ENCODE assay signal across 10 cellular contexts in genomic region chr21:37075214-37075770, GRCh38. TPM values are rescaled to one million over a fixed set of nuclear protein-coding genes. Genes with fewer than 3 reads are reported as not detected.
DNase-seq lines count a peak whose midpoint lies in the region; ATAC-seq and TF ChIP-seq lines count a peak whose summit lies in the region.
"Had no signal": no experiment of that assay in that cellular context is flagged by ENCODE, and none has a peak within 500 bp of the region (broad histone marks: within the 10 kb centered on the region; RNA-seq: fewer than 3 reads in every experiment).

No MANE protein-coding gene starts in this region.

- in situ Hi-C loops in mammary epithelial cell (cut with MboI; ENCODE audit: low sequenced_read_pairs in 2 of 2) (no loop called here), G401 (cut with HindIII; ENCODE audit: low sequenced_read_pairs) (no loop called here)

- intact Hi-C loops in activated CD4-positive, alpha-beta T cell treated with anti-CD3 and anti-CD28 coated beads, Interleukin-2, amount 10 ng/mL, durations not matched to agents 24 days and 14 days (cut with micrococcal nuclease) = loop anchor here (10.0 kb wide), 2 partner anchors 150 to 370 kb away; no protein-coding TSS in a partner anchor
- intact Hi-C loops in mammary epithelial cell (cut with micrococcal nuclease) = no loop called here

- H3K27me3 Mint-ChIP-seq in activated CD4-positive, alpha-beta T cell treated with anti-CD3 and anti-CD28 coated beads, Interleukin-2, amount 10 ng/mL, durations not matched to agents 24 days and 14 days = peaks cover 6% of the 10 kb centered on the region

- peaks cover 14% of the 10 kb centered on the region for H3K36me3 Mint-ChIP-seq in activated CD4-positive, alpha-beta T cell treated with anti-CD3 and anti-CD28 coated beads, Interleukin-2, amount 10 ng/mL, durations not matched to agents 24 days and 14 days (ENCODE audit: low read depth)

- H3K27me3 ChIP-seq in Loucy (ENCODE audit: insufficient read depth, low read length, poor library complexity, severe bottlenecking) = no peaks in the 10 kb centered on the region
- H3K27me3 ChIP-seq in mammary epithelial cell (ENCODE audit: insufficient read depth, low read length) = no peaks in the 10 kb centered on the region
- no peaks in the 10 kb centered on the region for H3K27me3 ChIP-seq in osteoblast (ENCODE audit: insufficient read depth, low read length)

- TF ChIP-seq CTCF in Loucy (conservative IDR thresholded peaks at IDR 0.05; ENCODE audit: low read length) (no peak), mammary epithelial cell (conservative IDR thresholded peaks at IDR 0.05 in 1 of 2, IDR thresholded peaks at IDR 0.05 in 1 of 2; ENCODE audit: extremely low read depth in 1 of 2, insufficient read depth in 1 of 2, low read depth in 1 of 2, low read length in 2 of 2) (no peak), osteoblast (IDR thresholded peaks at IDR 0.05; ENCODE audit: extremely low read depth, low read depth, low read length) (no peak)

- H3K27ac ChIP-seq in mammary epithelial cell (ENCODE audit: insufficient read depth, low read depth, low read length) (no peak overlapping the region), osteoblast (ENCODE audit: low read depth, low read length) (no peak overlapping the region)

- dilution Hi-C loops in mammary epithelial cell (cut with HindIII; ENCODE audit: low sequenced_read_pairs) = no loop called here

- no peaks in the 10 kb centered on the region for H3K9me3 ChIP-seq in Loucy (ENCODE audit: insufficient read depth, low read depth, low read length)
- H3K9me3 ChIP-seq in mammary epithelial cell (replicated peaks; ENCODE audit: insufficient read depth, low read length) = no peaks in the 10 kb centered on the region
- no peaks in the 10 kb centered on the region for H3K9me3 ChIP-seq in osteoblast (ENCODE audit: low read depth, low read length)

- no peak overlapping the region for H2AFZ ChIP-seq in Loucy (ENCODE audit: low read length)
- no peak overlapping the region for H2AFZ ChIP-seq in mammary epithelial cell (ENCODE audit: low read depth, low read length)
- no peak overlapping the region for H2AFZ ChIP-seq in osteoblast (ENCODE audit: low read length)

- H3K4me2 ChIP-seq in Loucy (ENCODE audit: low read depth, low read length, poor library complexity, severe bottlenecking) (peak overlapping the region; percentile 97), mammary epithelial cell (ENCODE audit: insufficient read depth, low read depth, low read length) (peak overlapping the region; percentile 79), osteoblast (ENCODE audit: insufficient read depth, low read length) (peak overlapping the region; percentile 95)

- H3F3A ChIP-seq in Loucy (ENCODE audit: low read depth) = peaks cover 11% of the 10 kb centered on the region; the same call in 1 of the 2 replicates

- WGBS in mammary epithelial cell (ENCODE audit: low coverage, missing lambda C conversion rate) = 100% methylated on average over 4 of the region's 4 CpGs

- no peak for ATAC-seq in HG03342 (IDR thresholded peaks at IDR 0.05; ENCODE audit: unreplicated experiment)

- TSS peak; percentile 17 for BruUV-seq in mammary epithelial cell (replicated peaks; lab: Mats Ljungman, UMichigan)

- peaks cover 69% of the 10 kb centered on the region for H3K4me1 ChIP-seq in Loucy (ENCODE audit: insufficient read depth, low read length, poor library complexity, severe bottlenecking)
- peaks cover 14% of the 10 kb centered on the region for H3K4me1 ChIP-seq in mammary epithelial cell (ENCODE audit: insufficient read depth, low read length)
- H3K4me1 ChIP-seq in osteoblast (ENCODE audit: insufficient read depth, low read length) = peaks cover 18% of the 10 kb centered on the region

- H3K36me3 ChIP-seq in Loucy (ENCODE audit: insufficient read depth, low read length) = no peaks in the 10 kb centered on the region
- H3K36me3 ChIP-seq in mammary epithelial cell (ENCODE audit: insufficient read depth, low read length) = no peaks in the 10 kb centered on the region
- no peaks in the 10 kb centered on the region for H3K36me3 ChIP-seq in osteoblast (ENCODE audit: insufficient read depth, low read length)

- no peaks in the 10 kb centered on the region for H3K9me2 ChIP-seq in Loucy (replicated peaks; ENCODE audit: low read depth, low read length)

- peak; percentile 53 for DNase-seq in activated CD4-positive, alpha-beta T cell treated with anti-CD3 and anti-CD28 coated beads, Interleukin-2, amount 10 ng/mL, durations not matched to agents 24 days and 14 days
- DNase-seq in activated CD4-positive, alpha-beta T cell treated with anti-CD3 and anti-CD28 coated beads for 4 hours = no peak
- DNase-seq in mammary epithelial cell (no peak), osteoblast (ENCODE audit: insufficient read length, low spot score, missing footprints) (no peak), GOT3 (lab: John Stamatoyannopoulos, UW) (no peak), G401 (ENCODE audit: low spot score) (no peak)
- DNase-seq: effector CD4-positive, alpha-beta T cell; H7 had no signal

- peaks cover 55% of the 10 kb centered on the region for H4K20me1 ChIP-seq in Loucy (ENCODE audit: insufficient read depth, low read length, poor library complexity, severe bottlenecking)
- H4K20me1 ChIP-seq in mammary epithelial cell (ENCODE audit: insufficient read depth, low read length) = no peaks in the 10 kb centered on the region
- H4K20me1 ChIP-seq in osteoblast (ENCODE audit: insufficient read depth, low read length) = peaks cover 55% of the 10 kb centered on the region

- H3K4me1 Mint-ChIP-seq in activated CD4-positive, alpha-beta T cell treated with anti-CD3 and anti-CD28 coated beads, Interleukin-2, amount 10 ng/mL, durations not matched to agents 24 days and 14 days = peaks cover 37% of the 10 kb centered on the region

- peak overlapping the region; percentile 54 for H3K4me3 Mint-ChIP-seq in activated CD4-positive, alpha-beta T cell treated with anti-CD3 and anti-CD28 coated beads, Interleukin-2, amount 10 ng/mL, durations not matched to agents 24 days and 14 days

- peak overlapping the region; percentile 88 for H3K4me3 ChIP-seq in Loucy (ENCODE audit: low read length, poor library complexity, severe bottlenecking)
- peak overlapping the region in 2 of 3 experiments; percentile 48 to 96 for H3K4me3 ChIP-seq in mammary epithelial cell (replicated peaks in 1 of 3; ENCODE audit: insufficient read depth in 1 of 3, low read depth in 2 of 3, low read length in 3 of 3)
- H3K4me3 ChIP-seq in osteoblast (ENCODE audit: insufficient read depth, low read length) = no peak overlapping the region

- no peaks in the 10 kb centered on the region for H3K9me3 Mint-ChIP-seq in activated CD4-positive, alpha-beta T cell treated with anti-CD3 and anti-CD28 coated beads, Interleukin-2, amount 10 ng/mL, durations not matched to agents 24 days and 14 days

- H3K9ac ChIP-seq in Loucy (ENCODE audit: low read depth, low read length, poor library complexity, severe bottlenecking) (peak overlapping the region; percentile 90), mammary epithelial cell (ENCODE audit: insufficient read depth, low read length) (no peak overlapping the region)

- CTCF ChIA-PET in mammary epithelial cell (lab: Charles Lee; ENCODE audit: low non-redundant PET) = interaction anchor here (0.5 kb wide), 1 partner anchor 41 kb away, joined by 3 read pairs; no protein-coding TSS in a partner anchor

- no peak overlapping the region for H3K27ac Mint-ChIP-seq in activated CD4-positive, alpha-beta T cell treated with anti-CD3 and anti-CD28 coated beads, Interleukin-2, amount 10 ng/mL, durations not matched to agents 24 days and 14 days

- H3K79me2 ChIP-seq in Loucy (ENCODE audit: insufficient read depth, low read length) = peaks cover 97% of the 10 kb centered on the region
- peaks cover 91% of the 10 kb centered on the region for H3K79me2 ChIP-seq in mammary epithelial cell (ENCODE audit: insufficient read depth, low read length)
- H3K79me2 ChIP-seq in osteoblast (ENCODE audit: insufficient read depth, low read length) = peaks cover 72% of the 10 kb centered on the region

RNA-seq across cellular contexts. Expression of gene TTC3, which starts 2.2 kb away (rescaled TPM):
- total RNA-seq in activated CD4-positive, alpha-beta T cell treated with anti-CD3 and anti-CD28 coated beads, Interleukin-2, amount 10 ng/mL, durations not matched to agents 24 days and 14 days = 62.4 and 63.0 TPM in 2 replicates
- total RNA-seq in mammary epithelial cell = 100 to 1,000 TPM in 1 of 2 donors, 10 to 100 TPM in 1; 86.7 to 161 TPM
- polyA plus RNA-seq in mammary epithelial cell = 47.6 TPM
- 74.4 TPM for polyA minus RNA-seq in mammary epithelial cell
- total RNA-seq in osteoblast = 364 and 410 TPM in 2 replicates
- total RNA-seq in G401 (2014; rRNA removed; shearing (Covaris generic)) = 61.5 and 123 TPM in 2 replicates

RNA-seq across cellular contexts. Expression of gene PIGP, which starts 2.4 kb away (rescaled TPM):
- total RNA-seq in activated CD4-positive, alpha-beta T cell treated with anti-CD3 and anti-CD28 coated beads, Interleukin-2, amount 10 ng/mL, durations not matched to agents 24 days and 14 days = 19.0 and 19.4 TPM in 2 replicates
- total RNA-seq in mammary epithelial cell = 10 to 100 TPM in 1 of 2 donors, 1 to 10 TPM in 1; 5.7 to 19.1 TPM
- 20.4 TPM for polyA plus RNA-seq in mammary epithelial cell
- not detected for polyA minus RNA-seq in mammary epithelial cell
- total RNA-seq in osteoblast = 2.5 and 5.9 TPM in 2 replicates
- total RNA-seq in G401 (2014; rRNA removed; shearing (Covaris generic)) = 33.1 and 56.1 TPM in 2 replicates
